Comparison of ENCODE assay signal across 1 cellular context in genomic region chr3:133578548-133579191, GRCh38.
TF ChIP-seq lines count a peak whose summit lies in the region.

No MANE protein-coding gene starts in this region.

TF ChIP-seq in liver, 16 proteins besides CTCF, POLR2A, EP300 and RAD21 (continued from another document):
- TF ChIP-seq, protein P1, sequence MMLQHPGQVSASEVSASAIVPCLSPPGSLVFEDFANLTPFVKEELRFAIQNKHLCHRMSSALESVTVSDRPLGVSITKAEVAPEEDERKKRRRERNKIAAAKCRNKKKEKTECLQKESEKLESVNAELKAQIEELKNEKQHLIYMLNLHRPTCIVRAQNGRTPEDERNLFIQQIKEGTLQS (IDR thresholded peaks at IDR 0.05): peak; percentile 31
- peak; percentile 10 to 21 for TF ChIP-seq HNF4A (conservative IDR thresholded peaks at IDR 0.05)
- peak; percentile 40 to 50 for TF ChIP-seq RXRA (IDR thresholded peaks at IDR 0.05)
- no peak for TF ChIP-seq NR2F2 (IDR thresholded peaks at IDR 0.05)
- no peak for TF ChIP-seq YY1 (IDR thresholded peaks at IDR 0.05)
